30 cellular contexts compared by ENCODE assay signal in the genomic region with DNA sequence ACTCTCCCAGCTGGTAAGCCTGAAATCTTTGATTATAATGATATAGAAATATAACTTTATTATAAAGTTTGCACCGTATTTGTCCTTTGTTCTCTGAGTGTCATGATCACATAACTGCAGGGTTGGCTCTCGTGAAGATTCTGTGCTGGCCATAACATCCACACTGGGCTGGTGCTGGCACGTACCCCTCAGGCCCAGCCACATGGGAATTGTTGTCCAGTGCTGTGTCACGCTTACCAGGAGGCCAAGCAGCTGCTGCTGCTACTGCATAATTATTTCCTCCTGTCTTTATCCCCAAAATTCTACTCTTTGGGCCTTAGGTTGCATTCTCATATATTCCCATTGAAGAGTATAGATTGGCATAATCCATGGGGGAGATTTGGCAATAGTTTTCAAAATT. TPM values are rescaled to one million over a fixed set of nuclear protein-coding genes. Genes with fewer than 3 reads are reported as not detected.
"Had no signal": no experiment of that assay in that cellular context is flagged by ENCODE, and none has a peak within 500 bp of the region (broad histone marks: within the 10 kb centered on the region; RNA-seq: fewer than 3 reads in every experiment).

No MANE protein-coding gene starts in this region.

- H3K36me3 Mint-ChIP-seq: activated naive CD4-positive, alpha-beta T cell treated with anti-CD3 and anti-CD28 coated beads, Interleukin-2, amount 50 U/mL, for 24 hours; activated naive CD8-positive, alpha-beta T cell treated with anti-CD3 and anti-CD28 coated beads, Interleukin-2, amount 10 ng/mL, durations not matched to agents 7 days and 5 days; brain had no signal

- H3K4me3 Mint-ChIP-seq: activated CD4-positive, alpha-beta T cell treated with anti-CD3 and anti-CD28 coated beads, Interleukin-2, amount 10 ng/mL, durations not matched to agents 24 days and 14 days; activated CD8-positive, alpha-beta T cell treated with anti-CD3 and anti-CD28 coated beads for 36 hours; activated naive CD4-positive, alpha-beta T cell treated with anti-CD3 and anti-CD28 coated beads, Interleukin-2, amount 50 U/mL, for 24 hours; activated naive CD8-positive, alpha-beta T cell treated with anti-CD3 and anti-CD28 coated beads, Interleukin-2, amount 10 ng/mL, durations not matched to agents 7 days and 5 days; activated T-cell treated with anti-CD3 and anti-CD28 coated beads, Interleukin-2, amount 50 U/mL, for 24 hours; brain had no signal

- H3K27ac ChIP-seq: KMS-11 had no signal

- H3K4me1 Mint-ChIP-seq: activated CD4-positive, alpha-beta T cell treated with anti-CD3 and anti-CD28 coated beads, Interleukin-2, amount 10 ng/mL, durations not matched to agents 24 days and 14 days; activated naive CD4-positive, alpha-beta T cell treated with anti-CD3 and anti-CD28 coated beads, Interleukin-2, amount 50 U/mL, for 24 hours; brain had no signal

- H3K9me3 Mint-ChIP-seq: activated CD8-positive, alpha-beta T cell treated with anti-CD3 and anti-CD28 coated beads for 36 hours; activated naive CD4-positive, alpha-beta T cell treated with anti-CD3 and anti-CD28 coated beads, Interleukin-2, amount 50 U/mL, for 24 hours; activated naive CD8-positive, alpha-beta T cell treated with anti-CD3 and anti-CD28 coated beads, Interleukin-2, amount 10 ng/mL, durations not matched to agents 7 days and 5 days; activated T-cell treated with anti-CD3 and anti-CD28 coated beads, Interleukin-2, amount 50 U/mL, for 24 hours; activated T-helper 2 cell treated with anti-CD3 and anti-CD28 coated beads, Interferon-gamma antibody, Interleukin-2, Interleukin-4, amounts not matched to agents 10 μg/mL and 5 μg/mL and 100 μg/mL, durations not matched to agents 14 hours and 24 hours and 36 hours; brain had no signal

- H3K27me3 Mint-ChIP-seq: activated CD4-positive, alpha-beta T cell treated with anti-CD3 and anti-CD28 coated beads, Interleukin-2, amount 10 ng/mL, durations not matched to agents 24 days and 14 days; activated CD8-positive, alpha-beta T cell treated with anti-CD3 and anti-CD28 coated beads for 36 hours; activated naive CD8-positive, alpha-beta T cell treated with anti-CD3 and anti-CD28 coated beads, Interleukin-2, amount 10 ng/mL, durations not matched to agents 7 days and 5 days; activated T-cell treated with anti-CD3 and anti-CD28 coated beads, Interleukin-2, amount 50 U/mL, for 24 hours had no signal

- DNase-seq: activated CD4-positive, alpha-beta T cell treated with anti-CD3 and anti-CD28 coated beads, Interleukin-2, amount 10 ng/mL, durations not matched to agents 24 days and 14 days; activated CD4-positive, alpha-beta T cell treated with anti-CD3 and anti-CD28 coated beads, Interleukin-2, amount 50 U/mL, for 4 hours; activated gamma-delta T cell; activated naive CD4-positive, alpha-beta T cell treated with Interleukin-2 at 50 U/mL for 16 hours; activated naive CD8-positive, alpha-beta T cell treated with anti-CD3 and anti-CD28 coated beads, Interleukin-2, amount 10 ng/mL, durations not matched to agents 7 days and 5 days; activated T-cell treated with anti-CD3 and anti-CD28 coated beads, Interleukin-2, amount 50 U/mL, for 24 hours; amygdala; caudate nucleus; cerebellar nuclear complex; NCI-H1092 treated with DMSO at 0.1 percent for 48 hours; NCI-H1417; NCI-H187; NCI-H2029 treated with DMSO at 0.1 percent for 48 hours; NCI-H2107; NCI-H2171; NCI-H510A; NCI-H526; NCI-H774; RPMI8226; SW 1271; T-helper 9 cell had no signal

- H3K27ac Mint-ChIP-seq: activated CD4-positive, alpha-beta T cell treated with anti-CD3 and anti-CD28 coated beads, Interleukin-2, amount 10 ng/mL, durations not matched to agents 24 days and 14 days; activated CD8-positive, alpha-beta T cell treated with anti-CD3 and anti-CD28 coated beads for 36 hours; activated naive CD4-positive, alpha-beta T cell treated with anti-CD3 and anti-CD28 coated beads, Interleukin-2, amount 50 U/mL, for 24 hours; activated naive CD8-positive, alpha-beta T cell treated with anti-CD3 and anti-CD28 coated beads, Interleukin-2, amount 10 ng/mL, durations not matched to agents 7 days and 5 days; activated T-cell treated with anti-CD3 and anti-CD28 coated beads, Interleukin-2, amount 50 U/mL, for 24 hours; activated T-helper 2 cell treated with anti-CD3 and anti-CD28 coated beads, Interferon-gamma antibody, Interleukin-2, Interleukin-4, amounts not matched to agents 10 μg/mL and 5 μg/mL and 100 μg/mL, durations not matched to agents 14 hours and 24 hours and 36 hours; brain had no signal

- ATAC-seq: Panc1 had no signal

RNA-seq across cellular contexts. Expression of gene UCN3, which starts 20.8 kb away (rescaled TPM):
- total RNA-seq: activated CD4-positive, alpha-beta T cell treated with anti-CD3 and anti-CD28 coated beads, Interleukin-2, amount 10 ng/mL, durations not matched to agents 24 days and 14 days; activated CD8-positive, alpha-beta memory T cell treated with anti-CD3 and anti-CD28 coated beads for 36 hours; activated CD8-positive, alpha-beta T cell treated with anti-CD3 and anti-CD28 coated beads for 36 hours; activated naive CD8-positive, alpha-beta T cell treated with anti-CD3 and anti-CD28 coated beads, Interleukin-2, amount 10 ng/mL, durations not matched to agents 7 days and 5 days; activated T-helper 2 cell treated with anti-CD3 and anti-CD28 coated beads, Interferon-gamma antibody, Interleukin-2, Interleukin-4, amounts not matched to agents 10 μg/mL and 5 μg/mL and 100 μg/mL, durations not matched to agents 14 hours and 24 hours and 36 hours; bronchial epithelial cell; LHCN-M2 had no signal
